In genomic region chr18:55585050-55585449, GRCh38 we compare ENCODE assay signal across 1 cellular context.
TF ChIP-seq lines count a peak whose summit lies in the region.

No MANE protein-coding gene starts in this region.

TF ChIP-seq in IMR-90, 13 proteins besides CTCF, POLR2A, EP300 and RAD21:
- TF ChIP-seq FOS (IDR thresholded peaks at IDR 0.05; ENCODE audit: low read depth, low read length) (no peak), MAZ (IDR thresholded peaks at IDR 0.05; ENCODE audit: borderline replicate concordance, low read depth, low read length) (no peak), RCOR1 (IDR thresholded peaks at IDR 0.05; ENCODE audit: insufficient replicate concordance, low read length) (no peak), MXI1 (IDR thresholded peaks at IDR 0.05; ENCODE audit: borderline replicate concordance, low read depth, low read length) (no peak), CEBPB (IDR thresholded peaks at IDR 0.05; ENCODE audit: low read depth, low read length) (no peak), ELK1 (IDR thresholded peaks at IDR 0.05; ENCODE audit: borderline replicate concordance, low read depth, low read length) (no peak), SMC3 (IDR thresholded peaks at IDR 0.05; ENCODE audit: low read depth, low read length) (no peak), BHLHE40 (IDR thresholded peaks at IDR 0.05; ENCODE audit: low read depth, low read length) (no peak), MAFK (IDR thresholded peaks at IDR 0.05; ENCODE audit: low read depth, low read length) (no peak), NFE2L2 (IDR thresholded peaks at IDR 0.05; ENCODE audit: low read depth, low read length) (no peak), RFX5 (IDR thresholded peaks at IDR 0.05; ENCODE audit: low read depth, low read length) (no peak), CHD1 (IDR thresholded peaks at IDR 0.05; ENCODE audit: low read depth, low read length) (no peak)
- TF ChIP-seq, protein P1, sequence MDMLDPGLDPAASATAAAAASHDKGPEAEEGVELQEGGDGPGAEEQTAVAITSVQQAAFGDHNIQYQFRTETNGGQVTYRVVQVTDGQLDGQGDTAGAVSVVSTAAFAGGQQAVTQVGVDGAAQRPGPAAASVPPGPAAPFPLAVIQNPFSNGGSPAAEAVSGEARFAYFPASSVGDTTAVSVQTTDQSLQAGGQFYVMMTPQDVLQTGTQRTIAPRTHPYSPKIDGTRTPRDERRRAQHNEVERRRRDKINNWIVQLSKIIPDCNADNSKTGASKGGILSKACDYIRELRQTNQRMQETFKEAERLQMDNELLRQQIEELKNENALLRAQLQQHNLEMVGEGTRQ (IDR thresholded peaks at IDR 0.05; ENCODE audit: low read depth, low read length), result no peak
